Comparison of ENCODE assay signal across 8 cellular contexts in genomic region chr7:99438573-99439480, GRCh38. TPM values are rescaled to one million over a fixed set of nuclear protein-coding genes. Genes with fewer than 3 reads are reported as not detected.
DNase-seq lines count a peak whose midpoint lies in the region; ATAC-seq, FAIRE-seq and TF ChIP-seq lines count a peak whose summit lies in the region.

Gene CPSF4, plus strand, starts transcription at chr7:99438943. Its CDS starts 140 bp downstream, at chr7:99439083.
Gene PTCD1, minus strand, starts transcription at chr7:99438798. Its CDS starts 3,556 bp downstream, at chr7:99435242.

- H3K36me3 ChIP-seq in breast epithelium = no peaks in the 10 kb centered on the region
- H3K36me3 ChIP-seq in small intestine (ENCODE audit: control insufficient read depth in 2 of 2, insufficient read depth in 2 of 2, low read length in 2 of 2) = peaks cover 3 to 6% of the 10 kb centered on the region in 2 donors

- peak within 1 kb of the TSS; percentile 94 for H3K27ac ChIP-seq in VCaP
- H3K27ac ChIP-seq in breast epithelium = peak within 1 kb of the TSS; percentile 86 to 88
- H3K27ac ChIP-seq in small intestine (ENCODE audit: low read depth in 1 of 2, low read length in 1 of 2) = peak within 1 kb of the TSS; percentile 27 to 85

- H3K4me3 ChIP-seq in breast epithelium = peak within 1 kb of the TSS; percentile 89 to 99 (median 98)
- H3K4me3 ChIP-seq in small intestine (ENCODE audit: low read depth in 1 of 2, low read length in 2 of 2) = peak within 1 kb of the TSS; percentile 88

- DNase-seq in ACHN = peak; percentile 99
- DNase-seq in NCI-H2171 (lab: John Stamatoyannopoulos, UW) = peak; percentile 81
- DNase-seq in breast epithelium (ENCODE audit: low spot score in 2 of 2) = peak; percentile 91 to 93
- DNase-seq in iPS-NIHi11 (ENCODE audit: low spot score) = peak; percentile 99
- DNase-seq in small intestine = peak; percentile 94

- peak; percentile 92 for ATAC-seq in GM18868 (IDR thresholded peaks at IDR 0.05; ENCODE audit: unreplicated experiment)
- ATAC-seq in HG03103 (IDR thresholded peaks at IDR 0.05; ENCODE audit: low read depth, unreplicated experiment) = peak; percentile 88

- H3K4me1 ChIP-seq in breast epithelium = peaks cover 3 to 13% of the 10 kb centered on the region in 2 donors
- H3K4me1 ChIP-seq in small intestine (ENCODE audit: control insufficient read depth in 2 of 2, insufficient read depth in 1 of 2, low read depth in 1 of 2, low read length in 1 of 2) = peaks cover 3 to 4% of the 10 kb centered on the region in 2 donors

- no peak for TF ChIP-seq POLR2A in breast epithelium (IDR thresholded peaks at IDR 0.05)

- FAIRE-seq in small intestine (lab: Jason Lieb, UNC) = no peak

- in situ Hi-C loops in ACHN (cut with HindIII; ENCODE audit: low pct_ligation_motif_present, low pct_unique_long_range_greater_than_20kb, low sequenced_read_pairs) = no loop called here

- H3K27me3 ChIP-seq in breast epithelium (no peaks in the 10 kb centered on the region), small intestine (ENCODE audit: control insufficient read depth in 2 of 2, insufficient read depth in 2 of 2, low read length in 2 of 2) (no peaks in the 10 kb centered on the region)

- TF ChIP-seq CTCF in VCaP (conservative IDR thresholded peaks at IDR 0.05) (no peak), breast epithelium (IDR thresholded peaks at IDR 0.05) (no peak)

- H3K9me3 ChIP-seq in breast epithelium = no peaks in the 10 kb centered on the region
- no peaks in the 10 kb centered on the region for H3K9me3 ChIP-seq in small intestine (ENCODE audit: control insufficient read depth, low read depth)

- intact Hi-C loops in breast epithelium (cut with DNase I; ENCODE audit: low total_unique reads) = no loop called here

- 0% methylated on average over 68 to 89 of the region's 89 CpGs for WGBS in small intestine, 3 donors

RNA-seq across cellular contexts. Expression of gene CPSF4, which starts in this region (rescaled TPM):
- 10 to 100 TPM; 32.8 to 40.6 (median 32.9) TPM for total RNA-seq in breast epithelium
- 10 to 100 TPM; 24.4 to 28.3 (median 27.0) TPM for polyA plus RNA-seq in small intestine

RNA-seq across cellular contexts. Expression of gene PTCD1, which starts in this region (rescaled TPM):
- 1 to 10 TPM; 4.5 to 8.3 (median 4.9) TPM for total RNA-seq in breast epithelium
- 1 to 10 TPM; 2.7 to 4.1 (median 3.8) TPM for polyA plus RNA-seq in small intestine

Comparison
In these comparisons a context has a peak if more than half of its experiments do, and no peak if none do; other contexts are left out.
1. Peak in every context shown above with its lines: DNase-seq, ATAC-seq, H3K4me3 ChIP-seq and H3K27ac ChIP-seq.